ENCODE assay signal across 7 cellular contexts in the genomic region with DNA sequence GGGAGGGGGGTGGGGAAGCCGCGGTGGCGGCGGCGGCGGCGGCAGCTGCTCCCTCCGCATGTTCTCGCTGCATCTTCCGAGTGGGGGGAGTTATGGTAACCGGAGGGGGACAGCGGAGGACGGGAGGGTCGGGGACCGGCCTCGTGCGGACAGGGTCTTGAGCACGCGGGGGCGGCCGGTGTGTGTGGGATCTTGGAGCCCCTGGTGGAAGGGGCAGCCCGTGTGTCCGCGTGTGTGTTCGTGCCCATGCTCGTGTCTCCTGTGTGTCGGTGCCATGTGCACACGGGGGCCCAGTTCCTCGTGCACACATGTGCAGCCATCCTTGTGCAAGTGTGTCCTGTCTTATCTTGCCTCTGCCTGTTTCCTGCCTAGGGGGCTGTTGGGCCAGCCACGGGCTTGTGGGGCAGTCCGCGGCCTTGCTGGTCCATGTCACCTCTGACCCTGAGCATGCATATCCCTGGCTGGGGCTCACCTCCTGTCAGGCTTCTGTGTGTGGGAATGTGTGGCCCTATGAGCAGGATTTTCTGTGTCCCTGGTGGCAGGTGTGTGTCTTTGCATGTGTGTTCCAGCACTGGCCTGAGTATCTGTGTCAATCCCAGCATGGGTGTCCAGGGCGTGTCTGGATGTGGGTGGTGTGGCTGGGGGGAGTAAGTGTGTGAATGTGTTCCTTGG. TPM values are rescaled to one million over a fixed set of nuclear protein-coding genes. Genes with fewer than 3 reads are reported as not detected.
A peak's percentile ranks its signal among the peaks of the same experiment; 100 is the strongest.
DNase-seq lines count a peak whose midpoint lies in the region; ATAC-seq and TF ChIP-seq lines count a peak whose summit lies in the region.

No MANE protein-coding gene starts in this region.

- H2AK5ac ChIP-seq in IMR-90 (ENCODE audit: low read depth, low read length): peak overlapping the region; percentile 81

- peak overlapping the region; percentile 75 for H2AFZ ChIP-seq in IMR-90 (replicated peaks; ENCODE audit: low read length, poor library complexity)
- no peak overlapping the region for H2AFZ ChIP-seq in neural cell (ENCODE audit: low read depth, low read length)

- no peaks in the 10 kb centered on the region for H3K9me3 Mint-ChIP-seq in activated B cell treated with CpG ODN at 0.5 μM for 24 hours

- H3K36me3 Mint-ChIP-seq in activated B cell treated with CpG ODN at 0.5 μM for 24 hours (ENCODE audit: low read depth): no peaks in the 10 kb centered on the region

- DNase-seq in EL (peak; percentile 48), IMR-90 (no peak), activated B cell treated with CpG ODN at 0.5 μM for 24 hours (peak; percentile 41), OCI-M2 (lab: John Stamatoyannopoulos, UW; ENCODE audit: unreplicated experiment) (no peak)

- H3K4me3 ChIP-seq in IMR-90 (ENCODE audit: insufficient read depth, low read depth, low read length) (peak overlapping the region; percentile 94), neural cell (ENCODE audit: low read length) (peak overlapping the region; percentile 87)

- H3K4me1 Mint-ChIP-seq in activated B cell treated with CpG ODN at 0.5 μM for 24 hours: peaks cover 91% of the 10 kb centered on the region

- H3K27me3 Mint-ChIP-seq in activated B cell treated with CpG ODN at 0.5 μM for 24 hours: no peaks in the 10 kb centered on the region

- intact Hi-C loops in IMR-90 (cut with micrococcal nuclease): no loop called here
- intact Hi-C loops in activated B cell treated with CpG ODN at 0.5 μM for 24 hours (cut with micrococcal nuclease): loop anchor here (5.0 kb wide), 2 partner anchors 131 to 269 kb away; a partner anchor contains a TSS

- H3K79me1 ChIP-seq in IMR-90 (ENCODE audit: low read depth in 1 of 2, low read length in 2 of 2): peaks cover 37 to 93% of the 10 kb centered on the region in 2 experiments

- H3K9ac ChIP-seq in IMR-90 (ENCODE audit: low read depth, low read length) (peak overlapping the region; percentile 59; the same call in 1 of the 2 replicates), neural cell (ENCODE audit: low read length) (peak overlapping the region; percentile 81)

- peak overlapping the region; percentile 4; the same call in 1 of the 2 replicates for H3K18ac ChIP-seq in IMR-90 (ENCODE audit: low read depth, low read length)

- no peaks in the 10 kb centered on the region for H3K9me2 ChIP-seq in neural cell (ENCODE audit: insufficient read depth, low read length)

- H3K27me3 ChIP-seq in IMR-90 (ENCODE audit: control insufficient read depth, insufficient read depth, low read length) (no peaks in the 10 kb centered on the region), neural cell (ENCODE audit: insufficient read depth, low read depth, low read length) (no peaks in the 10 kb centered on the region)

- H2BK120ac ChIP-seq in IMR-90 (ENCODE audit: low read depth, low read length): peak overlapping the region; percentile 32; the same call in 1 of the 2 replicates

- H3K4me2 ChIP-seq in IMR-90 (ENCODE audit: low read depth, low read length) (peak overlapping the region; percentile 96), neural cell (ENCODE audit: low read length) (peak overlapping the region; percentile 95)

- CTCF ChIA-PET in IMR-90 (lab: Yijun Ruan, JAX): interaction anchor here (0.9 kb wide), 1 partner anchor 10 kb away, joined by 3 read pairs; no protein-coding TSS in a partner anchor
- CTCF ChIA-PET in activated B cell treated with CpG ODN at 0.5 μM for 24 hours (lab: Charles Lee): no interaction called here

- H3K36me3 ChIP-seq in IMR-90 (ENCODE audit: control insufficient read depth, insufficient read depth, low read length): peaks cover 18% of the 10 kb centered on the region
- no peaks in the 10 kb centered on the region for H3K36me3 ChIP-seq in neural cell (ENCODE audit: insufficient read depth, low read length)

- peaks cover 43% of the 10 kb centered on the region for H3K4me1 ChIP-seq in IMR-90 (ENCODE audit: control insufficient read depth, insufficient read depth, low read length)

- H4K5ac ChIP-seq in IMR-90 (ENCODE audit: low read depth, low read length): no peak overlapping the region

- H3F3A ChIP-seq in neural cell (ENCODE audit: insufficient read depth, low read length, poor library complexity, severe bottlenecking): peaks cover 5% of the 10 kb centered on the region

- H4K8ac ChIP-seq in IMR-90 (ENCODE audit: low read depth in 2 of 2, low read length in 2 of 2): peak overlapping the region in 1 of 2 experiments; percentile 54; a peak in 1 of 4 replicates

- H2AK9ac ChIP-seq in IMR-90 (replicated peaks; ENCODE audit: low read depth, low read length, poor library complexity): peak overlapping the region; percentile 92

- BruUV-seq in IMR-90 (replicated peaks; lab: Mats Ljungman, UMichigan): no TSS peak

- ATAC-seq in IMR-90 (ENCODE audit: low read depth) (no peak), activated B cell treated with CpG ODN at 0.5 μM for 24 hours (ENCODE audit: low read depth) (peak; percentile 1), esophagus mucosa (peak; percentile 35), HG03097 (IDR thresholded peaks at IDR 0.05; ENCODE audit: low FRiP score, unreplicated experiment) (no peak)

- TF ChIP-seq EP300 in neural cell (conservative IDR thresholded peaks at IDR 0.05; ENCODE audit: poor library complexity, severe bottlenecking): no peak

- TF ChIP-seq CTCF in IMR-90 (conservative IDR thresholded peaks at IDR 0.05; ENCODE audit: low read depth, low read length) (no peak; the same call in 1 of the 2 replicates), activated B cell treated with CpG ODN at 0.5 μM for 24 hours (IDR thresholded peaks at IDR 0.05) (no peak), neural cell (IDR thresholded peaks at IDR 0.05; ENCODE audit: poor library complexity, severe bottlenecking) (peak; percentile 59)

- H2BK20ac ChIP-seq in IMR-90 (ENCODE audit: low read depth, low read length): no peak overlapping the region

- H4K20me1 ChIP-seq in IMR-90 (ENCODE audit: insufficient read depth, low read length): peaks cover 40% of the 10 kb centered on the region
- no peaks in the 10 kb centered on the region for H4K20me1 ChIP-seq in neural cell (ENCODE audit: insufficient read depth)

- peaks cover 44% of the 10 kb centered on the region for H3K79me2 ChIP-seq in neural cell (replicated peaks; ENCODE audit: insufficient read depth, low read length)

- peak overlapping the region; percentile 88 for H3K23ac ChIP-seq in IMR-90 (ENCODE audit: low read depth, low read length)

- peak overlapping the region; percentile 87 for H3K4me3 Mint-ChIP-seq in activated B cell treated with CpG ODN at 0.5 μM for 24 hours

- no peak overlapping the region for H2BK5ac ChIP-seq in IMR-90 (ENCODE audit: low read depth, low read length, poor library complexity, severe bottlenecking)

- peak overlapping the region; percentile 33; the same call in 1 of the 2 replicates for H3K27ac ChIP-seq in IMR-90 (ENCODE audit: insufficient read depth, low read length)
- H3K27ac ChIP-seq in neural cell (ENCODE audit: low read length): peak overlapping the region; percentile 81

- H3K4ac ChIP-seq in IMR-90 (ENCODE audit: low read depth, low read length): peak overlapping the region; percentile 61

- no peak overlapping the region; the same call in 1 of the 2 replicates for H4K91ac ChIP-seq in IMR-90 (ENCODE audit: insufficient read depth, low read depth, low read length)

- dilution Hi-C loops in IMR-90 (cut with HindIII; ENCODE audit: low sequenced_read_pairs, unreplicated experiment): no loop called here

- WGBS in IMR-90 (ENCODE audit: extremely low coverage in 2 of 2, insufficient read length in 1 of 2), 2 experiments: 10% methylated on average over 24 of the region's 33 CpGs; no CpG with 5 or more reads in 1 of the 2 experiments

- no peak overlapping the region for H2BK15ac ChIP-seq in IMR-90 (ENCODE audit: low read depth, low read length)

- TF ChIP-seq RAD21 in IMR-90 (IDR thresholded peaks at IDR 0.05; ENCODE audit: low read length) (0 out of 2 replicates have a peak, but pooled peaks have one; percentile 9), neural cell (conservative IDR thresholded peaks at IDR 0.05) (no peak)

- H3K9me1 ChIP-seq in IMR-90 (ENCODE audit: insufficient read depth, low read length): peaks cover 40% of the 10 kb centered on the region

- no peak overlapping the region for H3K56ac ChIP-seq in IMR-90 (ENCODE audit: extremely low read depth, insufficient read depth, low read length)

- H3K9me3 ChIP-seq in IMR-90 (ENCODE audit: control insufficient read depth, insufficient read depth, low read length) (no peaks in the 10 kb centered on the region), neural cell (ENCODE audit: low read length) (no peaks in the 10 kb centered on the region)

- no peak for TF ChIP-seq POLR2A in IMR-90 (IDR thresholded peaks at IDR 0.05; ENCODE audit: low read depth, low read length)

- H3K14ac ChIP-seq in IMR-90 (replicated peaks; ENCODE audit: low read depth, low read length): 0 out of 2 replicates have a peak overlapping the region, but pooled peaks have one; percentile 14

- in situ Hi-C loops in IMR-90 (cut with MboI; ENCODE audit: low sequenced_read_pairs): no loop called here

- POLR2A ChIA-PET in IMR-90 (lab: Charles Lee; ENCODE audit: unreplicated experiment): no interaction called here
- POLR2A ChIA-PET in activated B cell treated with CpG ODN at 0.5 μM for 24 hours (lab: Charles Lee): interaction anchor here (0.5 to 2.0 kb wide), 4 partner anchors 9 to 800 kb away, joined by 3 to 8 read pairs (median 6); a partner anchor contains a TSS

- H3K27ac Mint-ChIP-seq in activated B cell treated with CpG ODN at 0.5 μM for 24 hours: peak overlapping the region; percentile 87

RNA-seq across cellular contexts. Expression of a gene that starts 8.5 kb away (rescaled TPM):
- total RNA-seq in IMR-90 (2012; rRNA removed) (1.4 TPM in 2 replicates), activated B cell treated with CpG ODN at 0.5 μM for 24 hours (19.5 and 25.4 TPM in 2 replicates), esophagus mucosa (7.1 TPM)
- polyA plus RNA-seq in IMR-90 (2012; rRNA removed) (15.3 and 17.0 TPM in 2 replicates), neural cell (4.3 and 5.9 TPM in 2 replicates)
- polyA plus RNA-seq in IMR-90 (2012; cell fraction: cytosol; rRNA removed): 5.6 and 6.5 TPM in 2 replicates
- polyA plus RNA-seq in IMR-90 (2012; cell fraction: nucleus; rRNA removed; ENCODE audit: low replicate concordance): 70.0 and 83.5 TPM in 2 replicates
- polyA minus RNA-seq in neural cell: 24.0 and 24.1 TPM in 2 replicates

RNA-seq across cellular contexts. Expression of a gene that starts 10.4 kb away (rescaled TPM):
- total RNA-seq in IMR-90 (2012; rRNA removed): 122 and 136 TPM in 2 replicates
- polyA plus RNA-seq in IMR-90 (2012; rRNA removed): 427 and 483 TPM in 2 replicates
- 545 and 1,404 TPM in 2 replicates for polyA plus RNA-seq in IMR-90 (2012; cell fraction: cytosol; rRNA removed)
- 266 and 336 TPM in 2 replicates for polyA plus RNA-seq in IMR-90 (2012; cell fraction: nucleus; rRNA removed; ENCODE audit: low replicate concordance)
- total RNA-seq in activated B cell treated with CpG ODN at 0.5 μM for 24 hours: 111 and 120 TPM in 2 replicates
- total RNA-seq in esophagus mucosa: 92.4 TPM
- 341 and 343 TPM in 2 replicates for polyA plus RNA-seq in neural cell
- 124 and 125 TPM in 2 replicates for polyA minus RNA-seq in neural cell

RNA-seq across cellular contexts. Expression of a gene that starts 17.5 kb away (rescaled TPM):
- total RNA-seq in IMR-90 (2012; rRNA removed): 9.0 and 12.2 TPM in 2 replicates
- 47.2 and 50.8 TPM in 2 replicates for polyA plus RNA-seq in IMR-90 (2012; rRNA removed)
- 36.6 and 48.3 TPM in 2 replicates for polyA plus RNA-seq in IMR-90 (2012; cell fraction: cytosol; rRNA removed)
- polyA plus RNA-seq in IMR-90 (2012; cell fraction: nucleus; rRNA removed; ENCODE audit: low replicate concordance): 270 and 345 TPM in 2 replicates
- total RNA-seq in activated B cell treated with CpG ODN at 0.5 μM for 24 hours: 76.0 and 83.4 TPM in 2 replicates
- total RNA-seq in esophagus mucosa: 13.4 TPM
- 102 and 112 TPM in 2 replicates for polyA plus RNA-seq in neural cell
- 33.4 and 34.6 TPM in 2 replicates for polyA minus RNA-seq in neural cell

RNA-seq across cellular contexts. Expression of a gene that starts 26.0 kb away (rescaled TPM):
- total RNA-seq in IMR-90 (2012; rRNA removed) (5.4 and 5.6 TPM in 2 replicates), activated B cell treated with CpG ODN at 0.5 μM for 24 hours (10.7 and 12.5 TPM in 2 replicates), esophagus mucosa (5.5 TPM)
- polyA plus RNA-seq in IMR-90 (2012; rRNA removed) (4.7 and 5.9 TPM in 2 replicates), neural cell (6.8 and 7.7 TPM in 2 replicates)
- 1.8 and 2.2 TPM in 2 replicates for polyA plus RNA-seq in IMR-90 (2012; cell fraction: cytosol; rRNA removed)
- polyA plus RNA-seq in IMR-90 (2012; cell fraction: nucleus; rRNA removed; ENCODE audit: low replicate concordance): 17.5 TPM in 2 replicates
- polyA minus RNA-seq in neural cell: 15.2 and 18.3 TPM in 2 replicates

RNA-seq across cellular contexts. Expression of a gene that starts 36.7 kb away (rescaled TPM):
- total RNA-seq in IMR-90 (2012; rRNA removed): 33.9 and 35.3 TPM in 2 replicates
- 40.6 and 41.9 TPM in 2 replicates for polyA plus RNA-seq in IMR-90 (2012; rRNA removed)
- 20.3 and 20.6 TPM in 2 replicates for polyA plus RNA-seq in IMR-90 (2012; cell fraction: cytosol; rRNA removed)
- polyA plus RNA-seq in IMR-90 (2012; cell fraction: nucleus; rRNA removed; ENCODE audit: low replicate concordance): 33.6 and 50.3 TPM in 2 replicates
- 1.9 and 2.2 TPM in 2 replicates for total RNA-seq in activated B cell treated with CpG ODN at 0.5 μM for 24 hours
- total RNA-seq in esophagus mucosa: 19.0 TPM
- 0.52 and 2.1 TPM in 2 replicates for polyA plus RNA-seq in neural cell
- 1.2 and 1.4 TPM in 2 replicates for polyA minus RNA-seq in neural cell

Comparison
In these comparisons a context has a peak if more than half of its experiments do, and no peak if none do; other contexts are left out.
1. DNase-seq: peak in EL (single experiment) and activated B cell treated with CpG ODN at 0.5 μM for 24 hours (single experiment); none in IMR-90 (single experiment) and OCI-M2 (single experiment).
2. ATAC-seq: peak in activated B cell treated with CpG ODN at 0.5 μM for 24 hours (single experiment) and esophagus mucosa (single experiment); none in IMR-90 (single experiment) and HG03097 (single experiment).